In the genomic region with DNA sequence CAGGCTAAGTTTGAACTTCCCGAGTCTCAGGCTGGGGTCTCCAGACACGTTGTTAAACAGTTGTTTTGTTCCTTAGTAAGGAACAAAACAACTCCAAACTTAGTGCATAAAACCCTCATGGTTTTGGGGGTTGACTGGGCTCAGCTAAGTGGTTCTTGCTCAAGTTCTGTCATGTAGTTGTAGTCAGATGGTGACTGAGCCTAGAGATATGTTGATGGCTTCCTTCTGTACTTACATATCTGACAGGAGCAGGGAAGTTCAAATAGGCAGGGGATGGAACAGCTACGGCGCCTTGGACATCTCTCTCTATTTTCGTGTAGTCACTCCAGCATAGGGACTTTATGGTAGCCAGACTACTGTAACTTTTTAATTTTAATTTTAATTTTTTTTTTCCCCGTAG, we compare ENCODE assay signal across 11 cellular contexts.
"Had no signal": no experiment of that assay in that cellular context is flagged by ENCODE, and none has a peak within 500 bp of the region (broad histone marks: within the 10 kb centered on the region; RNA-seq: fewer than 3 reads in every experiment).

No MANE protein-coding gene starts in this region.

- H3K27me3 ChIP-seq: tibial artery, vagina had no signal

- H3K27ac ChIP-seq: parathyroid adenoma, tibial artery, vagina had no signal

- DNase-seq: activated B cell treated with CpG ODN at 0.5 μM for 24 hours; activated CD4-positive, alpha-beta T cell treated with anti-CD3 and anti-CD28 coated beads, Interleukin-2, amount 10 ng/mL, durations not matched to agents 24 days and 14 days; activated naive CD4-positive, alpha-beta T cell; activated naive CD8-positive, alpha-beta T cell treated with anti-CD3 and anti-CD28 coated beads, Interleukin-2, amount 50 U/mL, for 24 hours; hypothalamus; left colon; naive thymus-derived CD4-positive, alpha-beta T cell; tibial artery had no signal

- H3K9me3 ChIP-seq: tibial artery, vagina had no signal

- H3K36me3 ChIP-seq: tibial artery, vagina had no signal

- H3K9ac ChIP-seq: parathyroid adenoma had no signal

- H3K4me3 ChIP-seq: lung, tibial artery, vagina had no signal

- H3K4me1 ChIP-seq: parathyroid adenoma, tibial artery had no signal

- H2AFZ ChIP-seq: parathyroid adenoma had no signal
